In genomic region chr6:166778046-166778445, GRCh38 we compare ENCODE assay signal across 15 cellular contexts.
A peak's percentile ranks its signal among the peaks of the same experiment; 100 is the strongest.
DNase-seq lines count a peak whose midpoint lies in the region; ATAC-seq and TF ChIP-seq lines count a peak whose summit lies in the region.
"Had no signal": no experiment of that assay in that cellular context is flagged by ENCODE, and none has a peak within 500 bp of the region (broad histone marks: within the 10 kb centered on the region; RNA-seq: fewer than 3 reads in every experiment).

No MANE protein-coding gene starts in this region.

- H3K4me3 ChIP-seq in right atrium auricular region (no peak overlapping the region), right cardiac atrium (ENCODE audit: low read length) (no peak overlapping the region), lower leg skin (ENCODE audit: low read depth, poor library complexity, severe bottlenecking) (no peak overlapping the region), SK-N-SH (ENCODE audit: low read depth in 2 of 2, low read length in 1 of 2) (no peak overlapping the region)
- H3K4me3 ChIP-seq: BLaER1 treated with 17β-estradiol and CSF1 and Interleukin-3, amounts not matched to agents 10 nM and 100 nM; GM12878; HAP-1 had no signal

- H2AFZ ChIP-seq in SK-N-SH (ENCODE audit: low read depth) = no peak overlapping the region

- H3K4me2 ChIP-seq in SK-N-SH = no peak overlapping the region
- H3K4me2 ChIP-seq: BLaER1 treated with 17β-estradiol and CSF1 and Interleukin-3, amounts not matched to agents 10 nM and 100 nM had no signal

- H3K9me3 ChIP-seq in right atrium auricular region = no peaks in the 10 kb centered on the region
- no peaks in the 10 kb centered on the region for H3K9me3 ChIP-seq in right cardiac atrium (ENCODE audit: control insufficient read depth, low read length)
- H3K9me3 ChIP-seq in SK-N-SH = no peaks in the 10 kb centered on the region
- H3K9me3 ChIP-seq: BLaER1 treated with 17β-estradiol and CSF1 and Interleukin-3, amounts not matched to agents 10 nM and 100 nM; HAP-1 had no signal

- H3K4me1 ChIP-seq in right atrium auricular region (no peaks in the 10 kb centered on the region), right cardiac atrium (ENCODE audit: control insufficient read depth, insufficient read depth, low read length) (no peaks in the 10 kb centered on the region), SK-N-SH (ENCODE audit: control insufficient read depth in 1 of 2, insufficient read depth in 2 of 2, low read depth in 1 of 2, low read length in 1 of 2) (peaks cover 0 to 3% of the 10 kb centered on the region in 2 experiments; a peak in 1 of 4 replicates)
- H3K4me1 ChIP-seq: HAP-1 had no signal

- no peak overlapping the region for H3K27ac ChIP-seq in right atrium auricular region
- no peak overlapping the region for H3K27ac ChIP-seq in right cardiac atrium (ENCODE audit: low read length)
- no peak overlapping the region for H3K27ac ChIP-seq in SK-N-SH (ENCODE audit: low read depth in 2 of 2, low read length in 1 of 2)
- H3K27ac ChIP-seq: BLaER1 treated with 17β-estradiol and CSF1 and Interleukin-3, amounts not matched to agents 10 nM and 100 nM; HL-60 had no signal

- H3K36me3 ChIP-seq in right atrium auricular region (no peaks in the 10 kb centered on the region), SK-N-SH (replicated peaks in 1 of 2; ENCODE audit: control insufficient read depth in 1 of 2, insufficient read depth in 2 of 2, low read length in 1 of 2) (no peaks in the 10 kb centered on the region)
- H3K36me3 ChIP-seq: BLaER1 treated with 17β-estradiol and CSF1 and Interleukin-3, amounts not matched to agents 10 nM and 100 nM; HAP-1 had no signal

- H4K20me1 ChIP-seq in SK-N-SH (ENCODE audit: insufficient read depth) = no peaks in the 10 kb centered on the region
- H4K20me1 ChIP-seq: BLaER1 treated with 17β-estradiol and CSF1 and Interleukin-3, amounts not matched to agents 10 nM and 100 nM had no signal

- DNase-seq in right atrium auricular region (ENCODE audit: low spot score) (peak; percentile 7), right cardiac atrium (no peak), lower leg skin (ENCODE audit: low spot score in 2 of 2) (peak; percentile 5 to 77), SK-N-SH (no peak)
- DNase-seq in stimulated activated CD8-positive, alpha-beta memory T cell treated with anti-CD3 and anti-CD28 coated beads, Interleukin-4, amount 100 ng/mL, for 48 hours = peak; percentile 13
- DNase-seq: DMS 273 treated with DMSO at 0.1 percent for 48 hours, DMS53, DND-41, EL had no signal

- TF ChIP-seq CTCF in right atrium auricular region (IDR thresholded peaks at IDR 0.05) (no peak), lower leg skin (IDR thresholded peaks at IDR 0.05) (no peak), SK-N-SH (IDR thresholded peaks at IDR 0.05) (no peak)

- intact Hi-C loops in right cardiac atrium (cut with DNase I) (loop anchor here (5.0 to 10.0 kb wide), 5 partner anchors 174 to 367 kb away; partner anchors contain the start of gene RNASET2 (in 1 of the 4)), lower leg skin (cut with DNase I; ENCODE audit: low total_unique reads) (no loop called here)

- H3K27me3 ChIP-seq in right atrium auricular region (no peaks in the 10 kb centered on the region), right cardiac atrium (ENCODE audit: control insufficient read depth, insufficient read depth) (no peaks in the 10 kb centered on the region), SK-N-SH (ENCODE audit: insufficient read depth) (no peaks in the 10 kb centered on the region)
- H3K27me3 ChIP-seq: BLaER1 treated with 17β-estradiol and CSF1 and Interleukin-3, amounts not matched to agents 10 nM and 100 nM had no signal

- CTCF ChIA-PET in SK-N-SH (lab: Yijun Ruan, JAX) = interaction anchor here (0.7 to 2.1 kb wide), 4 partner anchors 9 to 364 kb away, joined by 4 to 8 read pairs (median 6); no protein-coding TSS in a partner anchor

- POLR2A ChIA-PET in SK-N-SH (lab: Yijun Ruan, JAX) = interaction anchor here (0.8 kb wide), 1 partner anchor 212 kb away, joined by 3 read pairs; no protein-coding TSS in a partner anchor

- no peaks in the 10 kb centered on the region for H3K9me2 ChIP-seq in SK-N-SH

- WGBS in right cardiac atrium = 82% methylated on average over 9 of the region's 9 CpGs
- WGBS in lower leg skin, 2 donors = 72 to 73% methylated on average over 9 of the region's 9 CpGs
- WGBS in SK-N-SH (ENCODE audit: low lambda C conversion rate) = 80% methylated on average over 9 of the region's 9 CpGs

- no peak for TF ChIP-seq EP300 in SK-N-SH (IDR thresholded peaks at IDR 0.05; ENCODE audit: borderline replicate concordance in 1 of 2, low read depth in 1 of 2, low read length in 1 of 2)

- H3F3A ChIP-seq in SK-N-SH (replicated peaks; ENCODE audit: insufficient read depth) = no peaks in the 10 kb centered on the region

- no peak for TF ChIP-seq RAD21 in SK-N-SH (IDR thresholded peaks at IDR 0.05; ENCODE audit: low read length)

- ATAC-seq in right cardiac atrium (no peak), GM18870 (IDR thresholded peaks at IDR 0.05; ENCODE audit: unreplicated experiment) (no peak)
- ATAC-seq: CD8-positive, alpha-beta T cell; GM12878 had no signal

- no peak for TF ChIP-seq POLR2A in lower leg skin (IDR thresholded peaks at IDR 0.05)

- H3K9ac ChIP-seq in SK-N-SH = no peak overlapping the region
- H3K9ac ChIP-seq: BLaER1 treated with 17β-estradiol and CSF1 and Interleukin-3, amounts not matched to agents 10 nM and 100 nM had no signal

- no peaks in the 10 kb centered on the region for H3K79me2 ChIP-seq in SK-N-SH (ENCODE audit: insufficient read depth)

TF ChIP-seq in SK-N-SH, 30 proteins besides CTCF, POLR2A, EP300 and RAD21:
- no peak for TF ChIP-seq EZH2phosphoT487 (IDR thresholded peaks at IDR 0.05; ENCODE audit: borderline replicate concordance, low read depth)
- TF ChIP-seq REST (IDR thresholded peaks at IDR 0.05; ENCODE audit: low read depth, low read length) = no peak
- no peak for TF ChIP-seq ELF1 (IDR thresholded peaks at IDR 0.05)
- no peak for TF ChIP-seq GABPA (IDR thresholded peaks at IDR 0.05; ENCODE audit: low read depth)
- TF ChIP-seq YY1 (IDR thresholded peaks at IDR 0.05; ENCODE audit: low read depth) = no peak
- no peak for TF ChIP-seq TCF12 (IDR thresholded peaks at IDR 0.05)
- no peak for TF ChIP-seq NRF1 (IDR thresholded peaks at IDR 0.05; ENCODE audit: low read depth, low read length)
- no peak for TF ChIP-seq USF2 (IDR thresholded peaks at IDR 0.05; ENCODE audit: borderline replicate concordance, low read depth, low read length)
- TF ChIP-seq FOXM1 (IDR thresholded peaks at IDR 0.05; ENCODE audit: low read depth) = no peak
- no peak for TF ChIP-seq TAF1 (IDR thresholded peaks at IDR 0.05; ENCODE audit: borderline replicate concordance, low read depth, low read length)
- no peak for TF ChIP-seq CHD2 (IDR thresholded peaks at IDR 0.05; ENCODE audit: low read length, partially characterized antibody)
- TF ChIP-seq ZBTB33 (IDR thresholded peaks at IDR 0.05; ENCODE audit: borderline replicate concordance, low read depth) = no peak
TF ChIP-seq in SK-N-SH: peak in this region for 0.

Comparison
In these comparisons a context has a peak if more than half of its experiments do, and no peak if none do; other contexts are left out.
1. DNase-seq: peak in right atrium auricular region (single experiment), lower leg skin (2 of 2) and stimulated activated CD8-positive, alpha-beta memory T cell treated with anti-CD3 and anti-CD28 coated beads, Interleukin-4, amount 100 ng/mL, for 48 hours (single experiment); none in right cardiac atrium (0 of 3) and SK-N-SH (single experiment).